8 cellular contexts compared by ENCODE assay signal in the genomic region with DNA sequence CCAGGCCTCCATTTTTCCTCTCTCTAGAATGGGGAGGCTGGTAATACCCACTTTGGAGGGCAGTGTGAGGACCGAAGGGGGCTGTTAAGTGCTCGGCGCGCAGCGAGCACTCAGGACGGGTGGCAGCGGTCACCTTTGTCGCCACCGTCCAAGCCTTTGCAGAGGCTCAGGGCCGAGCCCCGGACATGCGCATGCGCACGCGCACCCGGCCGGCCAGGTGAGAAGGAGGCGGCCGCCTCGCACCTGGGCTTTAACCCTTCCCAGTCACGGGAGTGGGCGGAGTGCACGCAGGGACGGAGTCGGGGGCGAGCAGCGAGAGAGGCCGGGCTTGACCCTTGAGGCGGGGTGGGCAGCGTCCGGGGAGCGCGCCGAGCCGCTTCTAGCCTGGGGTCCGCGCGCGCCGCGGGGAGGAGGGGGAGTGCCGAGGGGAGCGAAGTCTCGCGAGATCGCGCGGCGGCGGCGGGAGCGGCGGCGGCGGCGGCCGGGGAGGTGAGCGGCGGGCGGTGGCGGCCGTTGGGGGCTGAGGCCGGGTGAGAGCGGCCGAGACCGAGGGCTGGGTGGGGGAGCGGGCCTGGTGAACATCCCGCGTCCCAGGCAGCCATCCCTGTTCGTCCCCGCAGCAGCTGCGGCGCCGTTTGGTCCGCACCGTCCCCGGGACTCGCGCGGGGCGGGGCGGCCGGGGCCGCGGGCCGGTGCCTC. TPM values are rescaled to one million over a fixed set of nuclear protein-coding genes. Genes with fewer than 3 reads are reported as not detected.
A peak's percentile ranks its signal among the peaks of the same experiment; 100 is the strongest.
DNase-seq lines count a peak whose midpoint lies in the region; ATAC-seq and TF ChIP-seq lines count a peak whose summit lies in the region.

A gene with protein sequence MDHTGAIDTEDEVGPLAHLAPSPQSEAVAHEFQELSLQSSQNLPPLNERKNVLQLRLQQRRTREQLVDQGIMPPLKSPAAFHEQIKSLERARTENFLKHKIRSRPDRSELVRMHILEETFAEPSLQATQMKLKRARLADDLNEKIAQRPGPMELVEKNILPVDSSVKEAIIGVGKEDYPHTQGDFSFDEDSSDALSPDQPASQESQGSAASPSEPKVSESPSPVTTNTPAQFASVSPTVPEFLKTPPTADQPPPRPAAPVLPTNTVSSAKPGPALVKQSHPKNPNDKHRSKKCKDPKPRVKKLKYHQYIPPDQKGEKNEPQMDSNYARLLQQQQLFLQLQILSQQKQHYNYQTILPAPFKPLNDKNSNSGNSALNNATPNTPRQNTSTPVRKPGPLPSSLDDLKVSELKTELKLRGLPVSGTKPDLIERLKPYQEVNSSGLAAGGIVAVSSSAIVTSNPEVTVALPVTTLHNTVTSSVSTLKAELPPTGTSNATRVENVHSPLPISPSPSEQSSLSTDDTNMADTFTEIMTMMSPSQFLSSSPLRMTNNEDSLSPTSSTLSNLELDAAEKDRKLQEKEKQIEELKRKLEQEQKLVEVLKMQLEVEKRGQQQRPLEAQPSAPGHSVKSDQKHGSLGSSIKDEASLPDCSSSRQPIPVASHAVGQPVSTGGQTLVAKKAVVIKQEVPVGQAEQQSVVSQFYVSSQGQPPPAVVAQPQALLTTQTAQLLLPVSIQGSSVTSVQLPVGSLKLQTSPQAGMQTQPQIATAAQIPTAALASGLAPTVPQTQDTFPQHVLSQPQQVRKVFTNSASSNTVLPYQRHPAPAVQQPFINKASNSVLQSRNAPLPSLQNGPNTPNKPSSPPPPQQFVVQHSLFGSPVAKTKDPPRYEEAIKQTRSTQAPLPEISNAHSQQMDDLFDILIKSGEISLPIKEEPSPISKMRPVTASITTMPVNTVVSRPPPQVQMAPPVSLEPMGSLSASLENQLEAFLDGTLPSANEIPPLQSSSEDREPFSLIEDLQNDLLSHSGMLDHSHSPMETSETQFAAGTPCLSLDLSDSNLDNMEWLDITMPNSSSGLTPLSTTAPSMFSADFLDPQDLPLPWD (plus strand): TSS at position 443 of the 699 bp plus-strand sequence. CDS start 69,288 bp downstream, outside the sequence.

- intact Hi-C loops in activated B cell treated with CpG ODN at 0.5 μM for 24 hours (cut with micrococcal nuclease), result loop anchor here (2.0 to 10.0 kb wide), 2 partner anchors 116 to 152 kb away; no protein-coding TSS in a partner anchor

- H3K27me3 Mint-ChIP-seq in activated B cell treated with CpG ODN at 0.5 μM for 24 hours, result no peaks in the 10 kb centered on the region

- DNase-seq in NCI-H187 (lab: John Stamatoyannopoulos, UW), result peak; percentile 31
- no peak for DNase-seq in NCI-H187 treated with DMSO at 0.1 percent for 48 hours (lab: John Stamatoyannopoulos, UW)
- peak; percentile 52 for DNase-seq in NCI-H2107 treated with DMSO at 0.1 percent for 48 hours (lab: John Stamatoyannopoulos, UW; ENCODE audit: unreplicated experiment)
- peak; percentile 85 for DNase-seq in activated B cell treated with CpG ODN at 0.5 μM for 24 hours
- peak; percentile 49 to 67 for DNase-seq in cardiac fibroblast (ENCODE audit: low read depth in 2 of 2)
- DNase-seq in inferior parietal cortex (ENCODE audit: extremely low spot score), result peak; percentile 53
- peak; percentile 58 to 69 for DNase-seq in stimulated activated CD4-positive, alpha-beta T cell treated with anti-CD3 and anti-CD28 coated beads, Interleukin-12 subunit alpha, Interleukin-12 subunit beta, amount 100 ng/mL, for 24 hours (ENCODE audit: low read depth in 2 of 2)

- peak within 1 kb of the TSS; percentile 87 to 92 for H3K4me3 ChIP-seq in cardiac fibroblast (replicated peaks in 1 of 2; ENCODE audit: low read depth in 2 of 2, low read length in 2 of 2)

- peak within 1 kb of the TSS; percentile 92 for H3K4me3 Mint-ChIP-seq in activated B cell treated with CpG ODN at 0.5 μM for 24 hours

- ATAC-seq in HG02885 (IDR thresholded peaks at IDR 0.05; ENCODE audit: poor library complexity, unreplicated experiment) (peak; percentile 82), activated B cell treated with CpG ODN at 0.5 μM for 24 hours (ENCODE audit: low read depth) (peak; percentile 89)

- POLR2A ChIA-PET in activated B cell treated with CpG ODN at 0.5 μM for 24 hours (lab: Charles Lee), result interaction anchor here (1.3 kb wide), 1 partner anchor 151 kb away, joined by 5 read pairs; a partner anchor contains a TSS

- TF ChIP-seq CTCF in activated B cell treated with CpG ODN at 0.5 μM for 24 hours (IDR thresholded peaks at IDR 0.05) (no peak), cardiac fibroblast (IDR thresholded peaks at IDR 0.05; ENCODE audit: low read depth, low read length) (no peak)

- H3K4me1 Mint-ChIP-seq in activated B cell treated with CpG ODN at 0.5 μM for 24 hours, result peaks cover 6% of the 10 kb centered on the region

- no peaks in the 10 kb centered on the region for H3K9me3 Mint-ChIP-seq in activated B cell treated with CpG ODN at 0.5 μM for 24 hours

- CTCF ChIA-PET in activated B cell treated with CpG ODN at 0.5 μM for 24 hours (lab: Charles Lee), result interaction anchor here (1.4 kb wide), 1 partner anchor 147 kb away, joined by 3 read pairs; no protein-coding TSS in a partner anchor

- peaks cover 2% of the 10 kb centered on the region for H3K36me3 Mint-ChIP-seq in activated B cell treated with CpG ODN at 0.5 μM for 24 hours (ENCODE audit: low read depth)

- peak within 1 kb of the TSS; percentile 73 for H3K27ac Mint-ChIP-seq in activated B cell treated with CpG ODN at 0.5 μM for 24 hours

RNA-seq across cellular contexts. Expression of the gene that starts here (rescaled TPM):
- 20.9 and 23.9 TPM in 2 replicates for total RNA-seq in activated B cell treated with CpG ODN at 0.5 μM for 24 hours
